In the genomic region with DNA sequence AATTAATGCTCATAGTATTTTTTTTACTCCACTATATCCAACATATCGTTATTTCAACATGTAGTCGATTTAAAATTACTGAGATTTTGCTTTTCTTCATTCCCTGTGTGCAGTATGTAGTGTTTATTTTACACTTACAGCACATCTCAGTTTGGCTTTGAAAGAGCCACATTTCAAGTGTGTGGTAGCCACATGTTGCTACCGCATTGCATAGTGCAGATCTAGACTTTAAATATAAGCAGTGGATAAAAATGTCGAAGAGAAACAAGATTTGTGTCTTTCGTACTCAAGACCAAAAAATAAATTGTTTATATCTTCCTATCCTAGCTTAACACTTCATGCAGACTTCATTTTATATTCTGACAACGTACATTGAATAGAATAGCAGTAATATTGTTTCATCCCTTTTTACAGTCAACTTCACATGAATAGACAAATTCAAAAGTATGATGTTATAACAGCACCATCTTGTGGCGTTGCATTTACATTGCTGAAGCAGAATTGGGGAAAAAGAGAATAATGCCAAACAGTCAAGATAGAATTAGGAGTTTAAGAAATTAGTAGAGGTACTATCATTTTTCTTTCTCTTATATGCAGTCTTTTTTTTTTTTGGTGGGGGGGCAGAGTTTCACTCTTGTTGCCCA, we compare ENCODE assay signal across 8 cellular contexts. TPM values are rescaled to one million over a fixed set of nuclear protein-coding genes. Genes with fewer than 3 reads are reported as not detected.
A peak's percentile ranks its signal among the peaks of the same experiment; 100 is the strongest.
DNase-seq lines count a peak whose midpoint lies in the region; ATAC-seq and TF ChIP-seq lines count a peak whose summit lies in the region.

No MANE protein-coding gene starts in this region.

- H3K4me1 ChIP-seq in left ventricle myocardium inferior, result peaks cover 6% of the 10 kb centered on the region

- no peak overlapping the region for H3K27ac ChIP-seq in left ventricle myocardium inferior (replicated peaks)

- no peaks in the 10 kb centered on the region for H3K36me3 Mint-ChIP-seq in endothelial cell (ENCODE audit: low read depth, unreplicated experiment)
- no peaks in the 10 kb centered on the region for H3K36me3 Mint-ChIP-seq in activated T-cell treated with anti-CD3 and anti-CD28 coated beads, Interleukin-2, amount 50 U/mL, for 4 hours (ENCODE audit: insufficient read depth)

- no peak overlapping the region for H3K4me3 Mint-ChIP-seq in endothelial cell (ENCODE audit: unreplicated experiment)
- no peak overlapping the region for H3K4me3 Mint-ChIP-seq in stimulated activated naive CD8-positive, alpha-beta T cell treated with anti-CD3 and anti-CD28 coated beads, Interleukin-15, amount 100 ng/mL, for 72 hours
- no peak overlapping the region for H3K4me3 Mint-ChIP-seq in activated T-cell treated with anti-CD3 and anti-CD28 coated beads, Interleukin-2, amount 50 U/mL, for 4 hours

- peaks cover 31% of the 10 kb centered on the region for H3K27me3 ChIP-seq in left ventricle myocardium inferior (ENCODE audit: low read depth)

- ATAC-seq in Right ventricle myocardium inferior, result no peak
- ATAC-seq in stimulated activated naive CD8-positive, alpha-beta T cell treated with anti-CD3 and anti-CD28 coated beads, Interleukin-15, amount 100 ng/mL, for 72 hours, result no peak
- ATAC-seq in activated T-cell treated with anti-CD3 and anti-CD28 coated beads, Interleukin-2, amount 50 U/mL, for 4 hours, result no peak

- H3K27ac Mint-ChIP-seq in endothelial cell (ENCODE audit: unreplicated experiment), result no peak overlapping the region
- H3K27ac Mint-ChIP-seq in stimulated activated naive CD8-positive, alpha-beta T cell treated with anti-CD3 and anti-CD28 coated beads, Interleukin-15, amount 100 ng/mL, for 72 hours, result no peak overlapping the region

- no peak overlapping the region for H3K4me3 ChIP-seq in left ventricle myocardium inferior
- H3K4me3 ChIP-seq in retinal pigment epithelial cell (ENCODE audit: low read length), result no peak overlapping the region

- DNase-seq in left ventricle myocardium inferior (no peak), Right ventricle myocardium inferior (ENCODE audit: missing footprints) (no peak), NCI-H226 (peak; percentile 15), endothelial cell (ENCODE audit: low spot score) (peak; percentile 13), retinal pigment epithelial cell (ENCODE audit: low read depth) (no peak)
- DNase-seq in stimulated activated CD8-positive, alpha-beta memory T cell treated with anti-CD3 and anti-CD28 coated beads, Interleukin-4, amount 100 ng/mL, for 48 hours, result no peak
- no peak for DNase-seq in stimulated activated naive CD8-positive, alpha-beta T cell treated with anti-CD3 and anti-CD28 coated beads, Interleukin-15, amount 100 ng/mL, for 72 hours
- DNase-seq in activated T-cell treated with anti-CD3 and anti-CD28 coated beads, Interleukin-2, amount 50 U/mL, for 4 hours, result no peak

- TF ChIP-seq CTCF in left ventricle myocardium inferior (IDR thresholded peaks at IDR 0.05; ENCODE audit: borderline replicate concordance) (peak; percentile 54), endothelial cell (IDR thresholded peaks at IDR 0.05; ENCODE audit: unreplicated experiment) (peak; percentile 48), retinal pigment epithelial cell (conservative IDR thresholded peaks at IDR 0.05; ENCODE audit: low read depth, low read length) (peak; percentile 68)

- intact Hi-C loops in left ventricle myocardium inferior (cut with micrococcal nuclease), result no loop called here
- intact Hi-C loops in Right ventricle myocardium inferior (cut with DNase I), result loop anchor here (5.0 to 10.0 kb wide), 2 partner anchors 74 to 398 kb away; no protein-coding TSS in a partner anchor

- H3K9me3 ChIP-seq in left ventricle myocardium inferior (replicated peaks), result peaks cover 12% of the 10 kb centered on the region

- H3K27me3 Mint-ChIP-seq in endothelial cell (ENCODE audit: unreplicated experiment), result no peaks in the 10 kb centered on the region
- peaks cover 10% of the 10 kb centered on the region for H3K27me3 Mint-ChIP-seq in stimulated activated naive CD8-positive, alpha-beta T cell treated with anti-CD3 and anti-CD28 coated beads, Interleukin-15, amount 100 ng/mL, for 72 hours
- H3K27me3 Mint-ChIP-seq in activated T-cell treated with anti-CD3 and anti-CD28 coated beads, Interleukin-2, amount 50 U/mL, for 4 hours (ENCODE audit: low read depth), result peaks cover 29% of the 10 kb centered on the region

- no peaks in the 10 kb centered on the region for H3K9me3 Mint-ChIP-seq in endothelial cell (ENCODE audit: unreplicated experiment)
- H3K9me3 Mint-ChIP-seq in stimulated activated naive CD8-positive, alpha-beta T cell treated with anti-CD3 and anti-CD28 coated beads, Interleukin-15, amount 100 ng/mL, for 72 hours, result no peaks in the 10 kb centered on the region
- H3K9me3 Mint-ChIP-seq in activated T-cell treated with anti-CD3 and anti-CD28 coated beads, Interleukin-2, amount 50 U/mL, for 4 hours, result no peaks in the 10 kb centered on the region

- H3K36me3 ChIP-seq in left ventricle myocardium inferior, result no peaks in the 10 kb centered on the region

- H3K4me1 Mint-ChIP-seq in endothelial cell (ENCODE audit: unreplicated experiment), result no peaks in the 10 kb centered on the region
- peaks cover 7% of the 10 kb centered on the region for H3K4me1 Mint-ChIP-seq in stimulated activated naive CD8-positive, alpha-beta T cell treated with anti-CD3 and anti-CD28 coated beads, Interleukin-15, amount 100 ng/mL, for 72 hours
- H3K4me1 Mint-ChIP-seq in activated T-cell treated with anti-CD3 and anti-CD28 coated beads, Interleukin-2, amount 50 U/mL, for 4 hours (ENCODE audit: low read depth), result peaks cover 4% of the 10 kb centered on the region

RNA-seq across cellular contexts. Expression of a gene that starts 29.9 kb away (rescaled TPM):
- total RNA-seq in left ventricle myocardium inferior (1.6 TPM), Right ventricle myocardium inferior (2.4 TPM), endothelial cell (ENCODE audit: unreplicated experiment) (9.4 TPM)
- 10 to 100 TPM in 2 of 3 donors, 1 to 10 TPM in 1; 9.7 to 10.6 (median 10.0) TPM for total RNA-seq in activated T-cell treated with anti-CD3 and anti-CD28 coated beads, Interleukin-2, amount 50 U/mL, for 4 hours

RNA-seq across cellular contexts. Expression of a gene that starts 49.5 kb away (rescaled TPM):
- total RNA-seq in left ventricle myocardium inferior (30.9 TPM), Right ventricle myocardium inferior (30.8 TPM), endothelial cell (ENCODE audit: unreplicated experiment) (42.2 TPM)
- 10 to 100 TPM; 20.3 to 23.7 (median 21.6) TPM for total RNA-seq in activated T-cell treated with anti-CD3 and anti-CD28 coated beads, Interleukin-2, amount 50 U/mL, for 4 hours

Comparison
In these comparisons a context has a peak if more than half of its experiments do, and no peak if none do; other contexts are left out.
1. DNase-seq: peak in NCI-H226 (single experiment) and endothelial cell (single experiment); none in left ventricle myocardium inferior (single experiment), Right ventricle myocardium inferior (single experiment), retinal pigment epithelial cell (single experiment), stimulated activated CD8-positive, alpha-beta memory T cell treated with anti-CD3 and anti-CD28 coated beads, Interleukin-4, amount 100 ng/mL, for 48 hours (single experiment), stimulated activated naive CD8-positive, alpha-beta T cell treated with anti-CD3 and anti-CD28 coated beads, Interleukin-15, amount 100 ng/mL, for 72 hours (0 of 2) and activated T-cell treated with anti-CD3 and anti-CD28 coated beads, Interleukin-2, amount 50 U/mL, for 4 hours (single experiment).
2. Peak in every context shown above with its lines, with median percentiles within 50 percentile points of each other: CTCF ChIP-seq.